ENCODE assay signal across 11 cellular contexts in the genomic region with DNA sequence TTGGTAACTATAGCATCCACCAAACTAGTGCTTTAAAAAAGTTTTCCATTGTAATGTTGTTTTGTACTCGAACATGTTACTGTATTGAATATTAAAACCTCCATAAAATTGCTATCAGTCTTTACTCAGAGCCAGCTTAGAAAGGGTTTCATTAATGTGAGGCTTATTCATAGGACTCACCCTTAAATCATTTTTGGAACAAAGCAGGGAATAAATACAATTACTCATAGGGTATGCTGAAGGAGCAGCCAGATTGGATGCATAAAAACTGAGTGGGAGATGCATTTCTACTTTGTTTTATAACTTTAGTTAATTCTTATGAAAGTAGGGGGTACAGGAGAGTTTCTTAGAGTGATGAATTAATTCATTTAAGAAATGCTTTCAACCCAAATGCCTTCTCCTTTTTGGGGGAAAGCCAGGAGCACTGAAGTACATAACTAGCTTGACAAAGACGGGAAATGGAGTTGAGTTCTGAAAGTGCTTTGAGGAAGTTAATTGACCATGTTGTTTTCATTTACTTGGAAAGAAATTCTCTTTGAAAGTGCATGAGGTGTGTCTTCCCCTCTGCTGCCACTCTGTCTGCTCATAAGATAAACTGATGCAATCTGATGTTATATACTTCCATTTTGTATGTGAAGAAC.
DNase-seq lines count a peak whose midpoint lies in the region; ATAC-seq lines count a peak whose summit lies in the region.
"Had no signal": no experiment of that assay in that cellular context is flagged by ENCODE, and none has a peak within 500 bp of the region (broad histone marks: within the 10 kb centered on the region; RNA-seq: fewer than 3 reads in every experiment).

No MANE protein-coding gene starts in this region.

- peak; percentile 31 for DNase-seq in SIG-M5 treated with dmso at 0.1 percent for 504 hours (lab: John Stamatoyannopoulos, UW; ENCODE audit: unreplicated experiment)
- DNase-seq in SIG-M5 (lab: John Stamatoyannopoulos, UW) = no peak
- peak; percentile 19 for DNase-seq in NOMO-1 treated with dmso at 0.1 percent for 144 hours (lab: John Stamatoyannopoulos, UW; ENCODE audit: unreplicated experiment)
- peak; percentile 51 for DNase-seq in germinal center (ENCODE audit: low spot score)
- DNase-seq in stimulated activated naive CD8-positive, alpha-beta T cell treated with anti-CD3 and anti-CD28 coated beads, Interleukin-15, Interleukin-2, amounts not matched to agents 100 U/mL and 50 U/mL, for 24 hours = no peak
- DNase-seq in activated CD4-positive, alpha-beta T cell treated with anti-CD3 and anti-CD28 coated beads for 4 hours = no peak
- DNase-seq in cerebellum (ENCODE audit: low spot score) = no peak
- DNase-seq: activated naive CD4-positive, alpha-beta T cell treated with Interleukin-2 at 50 U/mL for 16 hours; NCI-H2227 treated with DMSO at 0.1 percent for 48 hours had no signal

- peak; percentile 19 for ATAC-seq in stimulated activated naive CD8-positive, alpha-beta T cell treated with anti-CD3 and anti-CD28 coated beads, Interleukin-15, Interleukin-2, amounts not matched to agents 100 U/mL and 50 U/mL, for 24 hours
- ATAC-seq in GM18511 (IDR thresholded peaks at IDR 0.05; ENCODE audit: unreplicated experiment) = no peak
- ATAC-seq: A549 had no signal

Comparison
In these comparisons a context has a peak if more than half of its experiments do, and no peak if none do; other contexts are left out.
1. DNase-seq: peak in SIG-M5 treated with dmso at 0.1 percent for 504 hours (single experiment), NOMO-1 treated with dmso at 0.1 percent for 144 hours (single experiment) and germinal center (single experiment); none in SIG-M5 (single experiment), stimulated activated naive CD8-positive, alpha-beta T cell treated with anti-CD3 and anti-CD28 coated beads, Interleukin-15, Interleukin-2, amounts not matched to agents 100 U/mL and 50 U/mL, for 24 hours (single experiment), activated CD4-positive, alpha-beta T cell treated with anti-CD3 and anti-CD28 coated beads for 4 hours (0 of 2) and cerebellum (single experiment).